11 cellular contexts compared by ENCODE assay signal in genomic region chr1:18575620-18576019, GRCh38. TPM values are rescaled to one million over a fixed set of nuclear protein-coding genes. Genes with fewer than 3 reads are reported as not detected.
DNase-seq lines count a peak whose midpoint lies in the region; ATAC-seq, FAIRE-seq and TF ChIP-seq lines count a peak whose summit lies in the region.
"Had no signal": no experiment of that assay in that cellular context is flagged by ENCODE, and none has a peak within 500 bp of the region (broad histone marks: within the 10 kb centered on the region; RNA-seq: fewer than 3 reads in every experiment).

No MANE protein-coding gene starts in this region.

- H3K27me3 ChIP-seq in dorsolateral prefrontal cortex = peaks cover 0 to 16% (median 0%) of the 10 kb centered on the region in 45 donors
- H3K27me3 ChIP-seq in naive thymus-derived CD4-positive, alpha-beta T cell (ENCODE audit: control insufficient read depth in 2 of 2, insufficient read depth in 2 of 2, low read length in 2 of 2) = no peaks in the 10 kb centered on the region
- H3K27me3 ChIP-seq in aorta (ENCODE audit: control insufficient read depth in 1 of 2, insufficient read depth in 2 of 2, low read length in 1 of 2) = no peaks in the 10 kb centered on the region

- H3K36me3 Mint-ChIP-seq in naive thymus-derived CD4-positive, alpha-beta T cell = no peaks in the 10 kb centered on the region
- no peaks in the 10 kb centered on the region for H3K36me3 Mint-ChIP-seq in activated T-helper 17 cell treated with anti-CD3 and anti-CD28 coated beads, Interleukin-2, amount 50 U/mL, for 72 hours (ENCODE audit: low read depth)

- H3K36me3 ChIP-seq in naive thymus-derived CD4-positive, alpha-beta T cell (ENCODE audit: control insufficient read depth in 2 of 3, insufficient read depth in 3 of 3, low read length in 3 of 3) = no peaks in the 10 kb centered on the region
- H3K36me3 ChIP-seq in aorta (ENCODE audit: control insufficient read depth in 1 of 2, insufficient read depth in 2 of 2, low read length in 1 of 2) = no peaks in the 10 kb centered on the region
- H3K36me3 ChIP-seq: HAP-1 had no signal

- H3K27ac Mint-ChIP-seq in naive thymus-derived CD4-positive, alpha-beta T cell = no peak overlapping the region
- H3K27ac Mint-ChIP-seq in activated T-helper 17 cell treated with anti-CD3 and anti-CD28 coated beads, Interleukin-2, amount 50 U/mL, for 72 hours = no peak overlapping the region
- H3K27ac Mint-ChIP-seq: stimulated activated naive CD8-positive, alpha-beta T cell treated with anti-CD3 and anti-CD28 coated beads, Interleukin-15, Interleukin-2, amounts not matched to agents 100 ng/mL and 50 ng/mL, for 24 hours had no signal

- DNase-seq in AG08395 (ENCODE audit: low spot score) = peak; percentile 59
- peak; percentile 51 for DNase-seq in GM12891 (ENCODE audit: insufficient read length, low spot score)
- DNase-seq in RWPE1 (ENCODE audit: low spot score) = peak; percentile 76
- peak in 6 of 10 donors; percentile 38 to 75 (median 62) for DNase-seq in dorsolateral prefrontal cortex
- DNase-seq in naive thymus-derived CD4-positive, alpha-beta T cell = peak in 6 of 9 donors; percentile 18 to 67 (median 34)
- DNase-seq in aorta = peak; percentile 59 to 67

- H3K9me3 Mint-ChIP-seq in naive thymus-derived CD4-positive, alpha-beta T cell = peaks cover 0 to 2% (median 0%) of the 10 kb centered on the region in 11 donors
- no peaks in the 10 kb centered on the region for H3K9me3 Mint-ChIP-seq in activated T-helper 17 cell treated with anti-CD3 and anti-CD28 coated beads, Interleukin-2, amount 50 U/mL, for 72 hours
- H3K9me3 Mint-ChIP-seq: stimulated activated naive CD8-positive, alpha-beta T cell treated with anti-CD3 and anti-CD28 coated beads, Interleukin-15, Interleukin-2, amounts not matched to agents 100 ng/mL and 50 ng/mL, for 24 hours had no signal

- FAIRE-seq in GM12891 (lab: Jason Lieb, UNC) = no peak

- H3K9me3 ChIP-seq in naive thymus-derived CD4-positive, alpha-beta T cell (ENCODE audit: control insufficient read depth in 2 of 3, low read length in 3 of 3) = no peaks in the 10 kb centered on the region
- H3K9me3 ChIP-seq in aorta (ENCODE audit: control insufficient read depth, low read length) = no peaks in the 10 kb centered on the region
- H3K9me3 ChIP-seq: HAP-1 had no signal

- no peaks in the 10 kb centered on the region for H3K4me1 ChIP-seq in naive thymus-derived CD4-positive, alpha-beta T cell (ENCODE audit: control insufficient read depth in 2 of 2, insufficient read depth in 2 of 2, low read length in 2 of 2)
- H3K4me1 ChIP-seq in aorta (ENCODE audit: control insufficient read depth in 1 of 2, insufficient read depth in 2 of 2, low read length in 2 of 2) = no peaks in the 10 kb centered on the region
- H3K4me1 ChIP-seq: HAP-1 had no signal

- H3K4me3 Mint-ChIP-seq in naive thymus-derived CD4-positive, alpha-beta T cell = no peak overlapping the region
- H3K4me3 Mint-ChIP-seq in activated T-helper 17 cell treated with anti-CD3 and anti-CD28 coated beads, Interleukin-2, amount 50 U/mL, for 72 hours = no peak overlapping the region
- H3K4me3 Mint-ChIP-seq: stimulated activated naive CD8-positive, alpha-beta T cell treated with anti-CD3 and anti-CD28 coated beads, Interleukin-15, Interleukin-2, amounts not matched to agents 100 ng/mL and 50 ng/mL, for 24 hours had no signal

- H3K4me3 ChIP-seq in dorsolateral prefrontal cortex (no peak overlapping the region), aorta (ENCODE audit: low read length in 2 of 2) (no peak overlapping the region)
- H3K4me3 ChIP-seq in naive thymus-derived CD4-positive, alpha-beta T cell (ENCODE audit: low read length) = no peak overlapping the region
- H3K4me3 ChIP-seq: HAP-1 had no signal

- POLR2A ChIA-PET in RWPE1 (lab: Yijun Ruan, JAX; ENCODE audit: low non-redundant PET) = no interaction called here
- POLR2A ChIA-PET in naive thymus-derived CD4-positive, alpha-beta T cell (lab: Charles Lee) = no interaction called here

- ATAC-seq in naive thymus-derived CD4-positive, alpha-beta T cell = no peak
- peak; percentile 6 for ATAC-seq in aorta (ENCODE audit: low FRiP score)
- no peak for ATAC-seq in HG02610 (IDR thresholded peaks at IDR 0.05; ENCODE audit: unreplicated experiment)
- ATAC-seq in activated T-helper 17 cell treated with anti-CD3 and anti-CD28 coated beads, Interleukin-2, amount 50 U/mL, for 72 hours (replicated peaks) = no peak

- intact Hi-C loops in dorsolateral prefrontal cortex (cut with DNase I) = loop anchor here in 1 of 2 donors (10.0 kb wide), 1 partner anchor 921 kb away; no protein-coding TSS in a partner anchor
- intact Hi-C loops in naive thymus-derived CD4-positive, alpha-beta T cell (cut with micrococcal nuclease) = loop anchor here in 1 of 2 donors (2.0 kb wide), 1 partner anchor 1081 kb away; no protein-coding TSS in a partner anchor
- intact Hi-C loops in aorta (cut with DNase I) = no loop called here

- peaks cover 0 to 24% (median 16%) of the 10 kb centered on the region in 5 donors for H3K27me3 Mint-ChIP-seq in naive thymus-derived CD4-positive, alpha-beta T cell
- peaks cover 7% of the 10 kb centered on the region for H3K27me3 Mint-ChIP-seq in activated T-helper 17 cell treated with anti-CD3 and anti-CD28 coated beads, Interleukin-2, amount 50 U/mL, for 72 hours
- H3K27me3 Mint-ChIP-seq: stimulated activated naive CD8-positive, alpha-beta T cell treated with anti-CD3 and anti-CD28 coated beads, Interleukin-15, Interleukin-2, amounts not matched to agents 100 ng/mL and 50 ng/mL, for 24 hours had no signal

- no peak for TF ChIP-seq POLR2A in GM12891 (IDR thresholded peaks at IDR 0.05; ENCODE audit: low read depth, low read length)

- no peak overlapping the region for H3K27ac ChIP-seq in RWPE1
- no peak overlapping the region for H3K27ac ChIP-seq in dorsolateral prefrontal cortex
- H3K27ac ChIP-seq in naive thymus-derived CD4-positive, alpha-beta T cell (ENCODE audit: low read depth, low read length) = no peak overlapping the region
- no peak overlapping the region for H3K27ac ChIP-seq in aorta (ENCODE audit: low read depth in 1 of 2, low read length in 2 of 2)

- WGBS in aorta, 2 donors = 9 to 21% methylated on average over 8 of the region's 8 CpGs

- TF ChIP-seq CTCF in RWPE1 (conservative IDR thresholded peaks at IDR 0.05; ENCODE audit: low read depth) (peak; percentile 87), dorsolateral prefrontal cortex (IDR thresholded peaks at IDR 0.05 in 54 of 56, conservative IDR thresholded peaks at IDR 0.05 in 2 of 56; ENCODE audit: low read depth in 1 of 56, partially characterized antibody in 56 of 56) (peak in 44 of 56 donors; percentile 21 to 89 (median 64))

- CTCF ChIA-PET in RWPE1 (lab: Yijun Ruan, JAX) = interaction anchor here (0.5 to 2.0 kb wide), 36 partner anchors 8 to 988 kb away, joined by 3 to 18 read pairs (median 4); no protein-coding TSS in a partner anchor
- CTCF ChIA-PET in naive thymus-derived CD4-positive, alpha-beta T cell (lab: Charles Lee) = interaction anchor here (0.6 to 1.8 kb wide), 3 partner anchors 12 to 534 kb away, joined by 3 to 6 read pairs (median 3); no protein-coding TSS in a partner anchor

- no peaks in the 10 kb centered on the region for H3K4me1 Mint-ChIP-seq in naive thymus-derived CD4-positive, alpha-beta T cell
- H3K4me1 Mint-ChIP-seq in activated T-helper 17 cell treated with anti-CD3 and anti-CD28 coated beads, Interleukin-2, amount 50 U/mL, for 72 hours = peaks cover 4% of the 10 kb centered on the region

TF ChIP-seq in GM12891, 5 proteins besides CTCF, POLR2A, EP300 and RAD21:
- TF ChIP-seq PAX5 (IDR thresholded peaks at IDR 0.05; ENCODE audit: insufficient read depth, low read length, severe bottlenecking) (no peak), POU2F2 (IDR thresholded peaks at IDR 0.05; ENCODE audit: low read depth, low read length) (no peak), SPI1 (IDR thresholded peaks at IDR 0.05; ENCODE audit: low read depth, low read length) (no peak), POLR2AphosphoS5 (IDR thresholded peaks at IDR 0.05; ENCODE audit: low read depth, low read length) (no peak), TAF1 (IDR thresholded peaks at IDR 0.05; ENCODE audit: low read depth, low read length) (no peak)

RNA-seq across cellular contexts. Expression of gene PAX7, which starts 55.0 kb away (rescaled TPM):
- polyA plus RNA-seq in GM12891 (2012; ENCODE audit: low read depth, missing spikeins) = 0.01 TPM
- total RNA-seq in dorsolateral prefrontal cortex = 1 to 10 TPM in 119 of 120 experiments, under 1 TPM in 1; 0.39 to 4.2 (median 2.4) TPM
- not detected for total RNA-seq in naive thymus-derived CD4-positive, alpha-beta T cell
- not detected for polyA plus RNA-seq in naive thymus-derived CD4-positive, alpha-beta T cell
- not detected for total RNA-seq in aorta
- polyA plus RNA-seq in aorta = not detected
- total RNA-seq in activated T-helper 17 cell treated with anti-CD3 and anti-CD28 coated beads, Interleukin-2, amount 50 U/mL, for 72 hours = not detected
- total RNA-seq: dermis microvascular lymphatic vessel endothelial cell had no signal
